Comparison of ENCODE assay signal across 1 cellular context in genomic region chr3:49358217-49358883, GRCh38.
TF ChIP-seq lines count a peak whose summit lies in the region.

GPX1 (minus strand) TSS chr3:49358353; CDS start chr3:49358278, 75 bp downstream.

TF ChIP-seq in GM12878, 131 proteins besides CTCF, POLR2A, EP300 and RAD21 (continued from another document):
- TF ChIP-seq MTA3 (IDR thresholded peaks at IDR 0.05; ENCODE audit: borderline replicate concordance, low read length) = peak; percentile 78; the same call in 1 of the 2 replicates
- peak; percentile 62; the same call in 1 of the 2 replicates for TF ChIP-seq RB1 (IDR thresholded peaks at IDR 0.05; ENCODE audit: borderline replicate concordance)
- TF ChIP-seq FOS (IDR thresholded peaks at IDR 0.05; ENCODE audit: borderline replicate concordance, extremely low read depth, insufficient read length) = no peak
- no peak for TF ChIP-seq BRCA1 (IDR thresholded peaks at IDR 0.05; ENCODE audit: low read depth, low read length)
- peak; percentile 88; the same call in 2 of the 3 replicates for TF ChIP-seq POU2F2 (IDR thresholded peaks at IDR 0.05; ENCODE audit: borderline replicate concordance, low read depth, low read length)
- peak; percentile 46; the same call in 1 of the 2 replicates for TF ChIP-seq SIN3A (IDR thresholded peaks at IDR 0.05; ENCODE audit: low read depth, low read length)
- peak; percentile 60 for TF ChIP-seq BACH1 (IDR thresholded peaks at IDR 0.05; ENCODE audit: borderline replicate concordance)
- TF ChIP-seq HDGF (IDR thresholded peaks at IDR 0.05) = peak; percentile 95
- TF ChIP-seq IKZF2 (IDR thresholded peaks at IDR 0.05) = peak; percentile 84 to 85
- peak; percentile 91; the same call in 1 of the 2 replicates for TF ChIP-seq GATAD2B (conservative IDR thresholded peaks at IDR 0.05; ENCODE audit: low read depth)
- peak; percentile 53; the same call in 1 of the 2 replicates for TF ChIP-seq CBFB (IDR thresholded peaks at IDR 0.05; ENCODE audit: low read depth)
- TF ChIP-seq TCF3 (IDR thresholded peaks at IDR 0.05; ENCODE audit: borderline replicate concordance, insufficient read depth, low read depth, low read length) = no peak
- TF ChIP-seq NR2C2 (IDR thresholded peaks at IDR 0.05; ENCODE audit: borderline replicate concordance, control insufficient read depth, insufficient read length, low read depth) = no peak
- no peak for TF ChIP-seq ATF2 (IDR thresholded peaks at IDR 0.05; ENCODE audit: low read length)
- peak; percentile 88 for TF ChIP-seq EED (IDR thresholded peaks at IDR 0.05; ENCODE audit: low read depth)
- peak; percentile 28; the same call in 1 of the 2 replicates for TF ChIP-seq YY1 (IDR thresholded peaks at IDR 0.05; ENCODE audit: low read depth, low read length)
- no peak for TF ChIP-seq TBL1XR1 (IDR thresholded peaks at IDR 0.05; ENCODE audit: low read depth, low read length)
- peak in 1 of 2 experiments; percentile 25; a peak in 1 of 3 replicates for TF ChIP-seq EGR1 (IDR thresholded peaks at IDR 0.05; ENCODE audit: borderline replicate concordance in 1 of 2, low read depth in 2 of 2, low read length in 2 of 2)
- TF ChIP-seq SMC3 (IDR thresholded peaks at IDR 0.05; ENCODE audit: borderline replicate concordance, low read length) = no peak
- no peak for TF ChIP-seq PAX8 (IDR thresholded peaks at IDR 0.05)
- no peak for TF ChIP-seq JUND (IDR thresholded peaks at IDR 0.05; ENCODE audit: low read depth, low read length)
- TF ChIP-seq POLR2AphosphoS2 (IDR thresholded peaks at IDR 0.05; ENCODE audit: low read depth, low read length) = peak; percentile 95
- TF ChIP-seq SUPT20H (IDR thresholded peaks at IDR 0.05; ENCODE audit: borderline replicate concordance, control insufficient read depth, low read depth, low read length) = no peak
- TF ChIP-seq WRNIP1 (IDR thresholded peaks at IDR 0.05; ENCODE audit: borderline replicate concordance, low read depth, low read length) = no peak
- peak; percentile 52; the same call in 1 of the 2 replicates for TF ChIP-seq NFXL1 (IDR thresholded peaks at IDR 0.05; ENCODE audit: borderline replicate concordance)
- no peak for TF ChIP-seq CHD1 (IDR thresholded peaks at IDR 0.05; ENCODE audit: low read depth, low read length)
- TF ChIP-seq SREBF1 (IDR thresholded peaks at IDR 0.05; ENCODE audit: low read length) = no peak
- no peak for TF ChIP-seq NFYA (IDR thresholded peaks at IDR 0.05; ENCODE audit: borderline replicate concordance, low read depth, low read length)
- TF ChIP-seq BHLHE40 (IDR thresholded peaks at IDR 0.05; ENCODE audit: borderline replicate concordance in 1 of 2, low read depth in 2 of 2, low read length in 1 of 2) = peak; percentile 70 to 92
